ENCODE assay signal across 11 cellular contexts in the genomic region with DNA sequence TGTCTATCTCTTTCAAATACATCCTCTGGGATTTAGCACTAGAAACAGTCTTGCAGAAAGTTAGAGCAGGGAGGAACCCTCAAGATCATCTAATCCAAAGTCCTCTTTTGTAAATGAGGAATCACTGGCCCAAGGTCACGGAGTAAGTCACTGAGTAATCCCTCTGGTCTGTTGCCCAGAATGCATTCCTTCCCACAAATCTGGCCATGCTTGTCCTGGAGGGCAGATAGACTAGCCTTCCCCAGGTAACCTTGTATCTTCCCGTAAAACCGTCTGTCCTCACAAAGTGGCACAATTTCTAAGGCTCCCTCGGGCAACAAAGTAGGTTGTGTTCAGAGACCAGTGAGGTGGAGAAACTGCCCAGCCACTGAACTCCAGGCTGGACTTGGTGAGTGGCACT. TPM values are rescaled to one million over a fixed set of nuclear protein-coding genes. Genes with fewer than 3 reads are reported as not detected.
A peak's percentile ranks its signal among the peaks of the same experiment; 100 is the strongest.
DNase-seq lines count a peak whose midpoint lies in the region; ATAC-seq, FAIRE-seq and TF ChIP-seq lines count a peak whose summit lies in the region.
"Had no signal": no experiment of that assay in that cellular context is flagged by ENCODE, and none has a peak within 500 bp of the region (broad histone marks: within the 10 kb centered on the region; RNA-seq: fewer than 3 reads in every experiment).

No MANE protein-coding gene starts in this region.

- CTCF ChIA-PET in HepG2 (lab: Yijun Ruan, JAX; ENCODE audit: low intra/inter-chr PET ratio, low total read pairs), result no interaction called here

- no peaks in the 10 kb centered on the region for H3K36me3 ChIP-seq in HepG2 (replicated peaks in 1 of 2; ENCODE audit: control insufficient read depth in 1 of 2, insufficient read depth in 2 of 2, low read length in 2 of 2)
- no peaks in the 10 kb centered on the region for H3K36me3 ChIP-seq in transverse colon
- H3K36me3 ChIP-seq in effector memory CD4-positive, alpha-beta T cell (ENCODE audit: control insufficient read depth, insufficient read depth, low read length), result no peaks in the 10 kb centered on the region

- POLR2A ChIA-PET in HepG2 (lab: Yijun Ruan, JAX), result no interaction called here

- H3K27ac ChIP-seq in HepG2 (ENCODE audit: extremely low read length, insufficient read depth, low read length) (no peak overlapping the region), transverse colon (peak overlapping the region; percentile 57 to 78 (median 76))
- no peak overlapping the region for H3K27ac ChIP-seq in effector memory CD4-positive, alpha-beta T cell (ENCODE audit: insufficient read depth, low read length, poor library complexity, severe bottlenecking)
- H3K27ac ChIP-seq: SK-N-MC had no signal

- H3K27me3 ChIP-seq in HepG2 (ENCODE audit: control insufficient read depth in 1 of 2, insufficient read depth in 2 of 2, low read length in 2 of 2) (no peaks in the 10 kb centered on the region), transverse colon (no peaks in the 10 kb centered on the region)
- H3K27me3 ChIP-seq in effector memory CD4-positive, alpha-beta T cell (replicated peaks; ENCODE audit: control insufficient read depth, insufficient read depth, low read length, poor library complexity, severe bottlenecking), result no peaks in the 10 kb centered on the region

- BruUV-seq in HepG2 (replicated peaks; lab: Mats Ljungman, UMichigan), result no TSS peak

- DNase-seq in LHCN-M2 (ENCODE audit: low read depth), result peak; percentile 74
- DNase-seq in dedifferentiated amniotic fluid mesenchymal stem cell (ENCODE audit: extremely low spot score), result peak; percentile 37
- DNase-seq in HepG2 (ENCODE audit: low spot score), result peak; percentile 9
- DNase-seq in transverse colon, result no peak
- DNase-seq in effector memory CD4-positive, alpha-beta T cell, result no peak
- no peak for DNase-seq in NCI-H1105 treated with DMSO at 0.1 percent for 48 hours (lab: John Stamatoyannopoulos, UW)
- no peak for DNase-seq in NCI-H2227 (lab: John Stamatoyannopoulos, UW; ENCODE audit: unreplicated experiment)
- DNase-seq in midbrain (lab: John Stamatoyannopoulos, UW), result no peak
- DNase-seq: activated CD4-positive, alpha-beta T cell treated with anti-CD3 and anti-CD28 coated beads, Interleukin-2, amount 50 U/mL, for 48 hours; GDM1 had no signal

- TF ChIP-seq RAD21 in HepG2 (CRISPR knock-in tag; IDR thresholded peaks at IDR 0.05), result no peak

- H2AFZ ChIP-seq in HepG2 (ENCODE audit: low read length), result no peak overlapping the region

- no peaks in the 10 kb centered on the region for H4K20me1 ChIP-seq in HepG2 (ENCODE audit: insufficient read depth, low read length)

- TF ChIP-seq POLR2A in HepG2 (IDR thresholded peaks at IDR 0.05; ENCODE audit: insufficient read depth in 1 of 2, low read depth in 2 of 2, low read length in 2 of 2) (no peak), transverse colon (IDR thresholded peaks at IDR 0.05) (no peak)

- H3K4me2 ChIP-seq in HepG2 (ENCODE audit: low read depth, low read length), result no peak overlapping the region

- no peak for TF ChIP-seq EP300 in HepG2 (IDR thresholded peaks at IDR 0.05; ENCODE audit: low read depth in 2 of 2, low read length in 2 of 2)
- no peak for TF ChIP-seq EP300 in HepG2 (CRISPR knock-in tag; IDR thresholded peaks at IDR 0.05; ENCODE audit: borderline replicate concordance)
- no peak for TF ChIP-seq EP300 in transverse colon (IDR thresholded peaks at IDR 0.05; ENCODE audit: low read depth)

- peaks cover 41% of the 10 kb centered on the region for H3K4me1 ChIP-seq in HepG2 (ENCODE audit: insufficient read depth, low read length)
- H3K4me1 ChIP-seq in transverse colon, result peaks cover 4 to 44% (median 11%) of the 10 kb centered on the region in 4 donors
- no peaks in the 10 kb centered on the region for H3K4me1 ChIP-seq in effector memory CD4-positive, alpha-beta T cell (ENCODE audit: control insufficient read depth, insufficient read depth, low read length, poor library complexity, severe bottlenecking)

- in situ Hi-C loops in HepG2 (cut with HindIII; ENCODE audit: extremely low pct_ligation_motif_present, low pct_unique_long_range_greater_than_20kb) (no loop called here), transverse colon (cut with MboI; ENCODE audit: low pct_ligation_motif_present in 1 of 4, low pct_unique_long_range_greater_than_20kb in 1 of 4, low sequenced_read_pairs in 3 of 4) (no loop called here)

- H3K9me3 ChIP-seq in HepG2 (ENCODE audit: low read length), result no peaks in the 10 kb centered on the region
- no peaks in the 10 kb centered on the region for H3K9me3 ChIP-seq in transverse colon
- H3K9me3 ChIP-seq in effector memory CD4-positive, alpha-beta T cell (ENCODE audit: control insufficient read depth, low read length), result no peaks in the 10 kb centered on the region

- FAIRE-seq in HepG2 (lab: Jason Lieb, UNC), result peak; percentile 69

- 22% methylated on average over 4 of the region's 4 CpGs for WGBS in HepG2 (ENCODE audit: low lambda C conversion rate)
- WGBS in transverse colon (ENCODE audit: low coverage in 1 of 2), 2 donors, result 60 to 61% methylated on average over 1 to 4 of the region's 4 CpGs

- no peak overlapping the region for H3K9ac ChIP-seq in HepG2 (ENCODE audit: insufficient read depth, low read depth, low read length)

- intact Hi-C loops in HepG2 (cut with micrococcal nuclease; ENCODE audit: unreplicated experiment) (no loop called here), transverse colon (cut with DNase I; ENCODE audit: low total_unique reads) (no loop called here)

- H3K4me3 ChIP-seq in HepG2 (replicated peaks in 1 of 3; ENCODE audit: insufficient read depth in 1 of 3, low read depth in 2 of 3, low read length in 3 of 3) (no peak overlapping the region), transverse colon (no peak overlapping the region)
- no peak overlapping the region for H3K4me3 ChIP-seq in effector memory CD4-positive, alpha-beta T cell (ENCODE audit: insufficient read depth, low read depth, low read length, poor library complexity, severe bottlenecking)
- H3K4me3 ChIP-seq: SK-N-MC had no signal

- H3K79me2 ChIP-seq in HepG2 (ENCODE audit: insufficient read depth, low read length), result no peaks in the 10 kb centered on the region

- no peak for TF ChIP-seq CTCF in HepG2 (CRISPR knock-in tag; IDR thresholded peaks at IDR 0.05)
- no peak for TF ChIP-seq CTCF in transverse colon (IDR thresholded peaks at IDR 0.05)

- no peak; the same call in 2 of the 3 replicates for ATAC-seq in HepG2

TF ChIP-seq in HepG2, 621 proteins besides CTCF, POLR2A, EP300 and RAD21 (continues in another document):
- TF ChIP-seq KDM3A (CRISPR knock-in tag; IDR thresholded peaks at IDR 0.05; ENCODE audit: low read depth) (no peak), FOSL2 (CRISPR knock-in tag; IDR thresholded peaks at IDR 0.05) (peak; percentile 24; the same call in 1 of the 2 replicates), ZKSCAN5 (CRISPR knock-in tag; IDR thresholded peaks at IDR 0.05) (no peak), TRIM24 (CRISPR knock-in tag; IDR thresholded peaks at IDR 0.05) (no peak), HNF4A (CRISPR knock-in tag; IDR thresholded peaks at IDR 0.05) (0 out of 2 replicates have a peak, but pooled peaks have one; percentile 14), HES4 (CRISPR knock-in tag; IDR thresholded peaks at IDR 0.05; ENCODE audit: borderline replicate concordance) (no peak), TEAD3 (CRISPR knock-in tag; optimal IDR thresholded peaks at IDR 0.05; ENCODE audit: borderline replicate concordance) (peak; percentile 21)

RNA-seq across cellular contexts. Expression of a gene that starts 46.2 kb away (rescaled TPM):
- total RNA-seq in LHCN-M2 (2014; rRNA removed) (55.3 and 73.1 TPM in 2 replicates), HepG2 (2016; rRNA removed; fragmentation: Illumina TruSeq; extraction: Trizol) (0.13 and 0.38 TPM in 2 replicates), transverse colon (10 to 100 TPM; 33.3 to 54.1 (median 42.2) TPM)
- 16.0 TPM for polyA plus RNA-seq in LHCN-M2 (2012)
- under 0.01 TPM in 1 of 2 replicates, not detected in the other for total RNA-seq in HepG2 (2016; cell fraction: cytosol; rRNA removed; fragmentation: Illumina TruSeq; extraction: Trizol; ENCODE audit: low read depth)
- total RNA-seq in HepG2 (2016; cell fraction: insoluble cytoplasmic fraction; rRNA removed; fragmentation: Illumina TruSeq; extraction: Trizol), result 0.15 and 0.43 TPM in 2 replicates
- total RNA-seq in HepG2 (2016; cell fraction: membrane; rRNA removed; fragmentation: Illumina TruSeq; extraction: Trizol), result 0.10 and 0.22 TPM in 2 replicates
- total RNA-seq in HepG2 (2016; cell fraction: nucleus; rRNA removed; fragmentation: Illumina TruSeq; extraction: Trizol), result 1.3 and 2.1 TPM in 2 replicates
- 0.30 and 0.36 TPM in 2 replicates for polyA plus RNA-seq in HepG2 (2011; rRNA removed)
- polyA plus RNA-seq in HepG2 (2011; cell fraction: cytosol; rRNA removed), result 0.15 and 0.18 TPM in 2 replicates
- polyA plus RNA-seq in HepG2 (2011; cell fraction: nucleus; rRNA removed), result 0.84 and 1.3 TPM in 2 replicates
- polyA plus RNA-seq in HepG2 (2012), result 0.23 and 0.40 TPM in 2 replicates
- 0.02 and 0.07 TPM in 2 replicates for polyA plus RNA-seq in HepG2 (2016; cell fraction: cytosol; fragmentation: Illumina TruSeq; extraction: Trizol; ENCODE audit: low read depth)
- polyA plus RNA-seq in HepG2 (2016; cell fraction: insoluble cytoplasmic fraction; fragmentation: Illumina TruSeq; extraction: Trizol; ENCODE audit: low read depth), result 0.09 and 0.14 TPM in 2 replicates
- polyA plus RNA-seq in HepG2 (2016; cell fraction: membrane; fragmentation: Illumina TruSeq; extraction: Trizol; ENCODE audit: low read depth), result 0.02 TPM in 2 replicates
- 0.89 and 1.2 TPM in 2 replicates for polyA plus RNA-seq in HepG2 (2016; cell fraction: nucleus; fragmentation: Illumina TruSeq; extraction: Trizol; ENCODE audit: insufficient read depth, low read depth)
- 1.2 and 3.1 TPM in 2 replicates for polyA minus RNA-seq in HepG2 (2011; rRNA and poly(A)+ RNA removed; ENCODE audit: low replicate concordance)
- polyA minus RNA-seq in HepG2 (2011; cell fraction: cytosol; rRNA and poly(A)+ RNA removed), result 0.59 TPM in 1 of 2 replicates, not detected in the other
- polyA minus RNA-seq in HepG2 (2011; cell fraction: nucleus; rRNA and poly(A)+ RNA removed), result 1.5 and 2.5 TPM in 2 replicates

Comparison
In these comparisons a context has a peak if more than half of its experiments do, and no peak if none do; other contexts are left out.
1. DNase-seq: peak in LHCN-M2 (single experiment), dedifferentiated amniotic fluid mesenchymal stem cell (single experiment) and HepG2 (single experiment); none in transverse colon (single experiment), effector memory CD4-positive, alpha-beta T cell (0 of 3), NCI-H1105 treated with DMSO at 0.1 percent for 48 hours (single experiment), NCI-H2227 (single experiment) and midbrain (single experiment).
2. H3K27ac ChIP-seq: peak in transverse colon (4 of 4); none in HepG2 (single experiment) and effector memory CD4-positive, alpha-beta T cell (single experiment).
3. RNA of a gene that starts 46.2 kb away (total RNA-seq): 55.3 to 73.1 TPM in LHCN-M2 and 33.3 to 54.1 TPM in transverse colon; under 0.01 to 2.1 TPM in HepG2; every median in the first group is over 10 times any median in the second.